In genomic region chr2:205776139-205776538, GRCh38 we compare ENCODE assay signal across 8 cellular contexts.
DNase-seq lines count a peak whose midpoint lies in the region; ATAC-seq, FAIRE-seq and TF ChIP-seq lines count a peak whose summit lies in the region.

No MANE protein-coding gene starts in this region.

- DNase-seq in NCI-H2227 (lab: John Stamatoyannopoulos, UW; ENCODE audit: unreplicated experiment) (peak; percentile 24), NCI-H2227 treated with DMSO at 0.1 percent for 48 hours (lab: John Stamatoyannopoulos, UW) (no peak), HFF-Myc (ENCODE audit: extremely low read depth, low read depth) (no peak), RPMI7951 (ENCODE audit: low read depth) (peak; percentile 44), endothelial cell of umbilical vein (ENCODE audit: low read depth, low spot score) (no peak), neuronal stem cell (ENCODE audit: low spot score) (peak; percentile 21), DMS153 (lab: John Stamatoyannopoulos, UW) (no peak)

- H3K36me3 ChIP-seq in endothelial cell of umbilical vein (ENCODE audit: control insufficient read depth in 2 of 2, extremely low read depth in 1 of 2, insufficient read depth in 2 of 2, low read length in 2 of 2) (peaks cover 0 to 12% of the 10 kb centered on the region in 2 experiments), neuronal stem cell (replicated peaks in 1 of 2; ENCODE audit: control insufficient read depth in 2 of 2, insufficient read depth in 2 of 2, low read length in 2 of 2) (peaks cover 0 to 1% of the 10 kb centered on the region in 2 donors)

- H3K4me2 ChIP-seq in endothelial cell of umbilical vein (ENCODE audit: insufficient read depth, low read length) (no peak overlapping the region), neuronal stem cell (ENCODE audit: insufficient read depth, low read length, poor library complexity, severe bottlenecking) (no peak overlapping the region)

- intact Hi-C loops in endothelial cell of umbilical vein (cut with micrococcal nuclease), result loop anchor here (1.0 kb wide), 3 partner anchors 109 to 172 kb away; no protein-coding TSS in a partner anchor

- H3K27ac ChIP-seq in endothelial cell of umbilical vein (ENCODE audit: insufficient read depth, low read depth, low read length), result no peak overlapping the region
- no peak overlapping the region for H3K27ac ChIP-seq in neuronal stem cell (replicated peaks; ENCODE audit: low read length)

- H3K27me3 ChIP-seq in endothelial cell of umbilical vein (ENCODE audit: control insufficient read depth in 2 of 2, insufficient read depth in 2 of 2, low read length in 2 of 2) (no peaks in the 10 kb centered on the region), neuronal stem cell (ENCODE audit: control insufficient read depth in 3 of 3, insufficient read depth in 3 of 3, low read depth in 1 of 3, low read length in 3 of 3) (no peaks in the 10 kb centered on the region)

- H3K79me1 ChIP-seq in neuronal stem cell (ENCODE audit: low read depth, low read length), result no peaks in the 10 kb centered on the region

- no peaks in the 10 kb centered on the region for H4K20me1 ChIP-seq in endothelial cell of umbilical vein (replicated peaks; ENCODE audit: control insufficient read depth, extremely low read depth, insufficient read depth, low read length)

- H3K14ac ChIP-seq in neuronal stem cell (ENCODE audit: low read length), result no peak overlapping the region

- CTCF ChIA-PET in endothelial cell of umbilical vein (lab: Charles Lee), result interaction anchor here (0.7 to 3.9 kb wide), 6 partner anchors 38 to 172 kb away, joined by 3 to 30 read pairs (median 6); no protein-coding TSS in a partner anchor

- no peaks in the 10 kb centered on the region for H3K79me2 ChIP-seq in endothelial cell of umbilical vein (ENCODE audit: control insufficient read depth, insufficient read depth, low read length)

- H2BK12ac ChIP-seq in neuronal stem cell (ENCODE audit: low read length), result no peak overlapping the region

- dilution Hi-C loops in endothelial cell of umbilical vein (cut with MboI; ENCODE audit: extremely low pct_ligation_motif_present, low sequenced_read_pairs), result no loop called here

- H3K9ac ChIP-seq in endothelial cell of umbilical vein (replicated peaks; ENCODE audit: extremely low read depth, insufficient read depth, low read length) (no peak overlapping the region), neuronal stem cell (ENCODE audit: low read depth, low read length, poor library complexity) (no peak overlapping the region)

- H3K4me1 ChIP-seq in endothelial cell of umbilical vein (ENCODE audit: control insufficient read depth, extremely low read depth, insufficient read depth, low read length) (peaks cover 9% of the 10 kb centered on the region), neuronal stem cell (ENCODE audit: control insufficient read depth in 2 of 2, insufficient read depth in 1 of 2, low read depth in 1 of 2, low read length in 2 of 2) (peaks cover 0 to 8% of the 10 kb centered on the region in 2 donors)

- BruUV-seq in endothelial cell of umbilical vein (replicated peaks; lab: Mats Ljungman, UMichigan), result no TSS peak

- no peak overlapping the region for H4K8ac ChIP-seq in neuronal stem cell (ENCODE audit: low read depth, low read length)

- no peak overlapping the region for H3K4ac ChIP-seq in neuronal stem cell (ENCODE audit: low read length)

- ATAC-seq in HG02623 (IDR thresholded peaks at IDR 0.05; ENCODE audit: unreplicated experiment), result no peak

- H3K23ac ChIP-seq in neuronal stem cell (ENCODE audit: low read depth, low read length, poor library complexity), result no peak overlapping the region

- no peak overlapping the region for H2BK5ac ChIP-seq in neuronal stem cell (ENCODE audit: low read length)

- POLR2A ChIA-PET in endothelial cell of umbilical vein (lab: Charles Lee), result no interaction called here

- H3K18ac ChIP-seq in neuronal stem cell (ENCODE audit: low read length), result no peak overlapping the region

- no peak overlapping the region for H4K91ac ChIP-seq in neuronal stem cell (ENCODE audit: low read depth, low read length, poor library complexity)

- no peak for FAIRE-seq in endothelial cell of umbilical vein (lab: Jason Lieb, UNC)

- no CpG with 5 or more reads among the region's 19 CpGs for WGBS in neuronal stem cell (ENCODE audit: extremely low coverage in 2 of 2, insufficient read length in 2 of 2, insufficient replicate concordance in 1 of 2), 2 donors

- H3K9me1 ChIP-seq in endothelial cell of umbilical vein (replicated peaks; ENCODE audit: control insufficient read depth, extremely low read depth, insufficient read depth, low read length), result no peaks in the 10 kb centered on the region

- H3K4me3 ChIP-seq in HFF-Myc (replicated peaks; ENCODE audit: low read depth, low read length) (no peak overlapping the region), endothelial cell of umbilical vein (replicated peaks in 1 of 3; ENCODE audit: insufficient read depth in 1 of 3, low read depth in 1 of 3, low read length in 3 of 3) (no peak overlapping the region), neuronal stem cell (ENCODE audit: low read length in 2 of 2) (no peak overlapping the region)

- no peak for TF ChIP-seq POLR2A in endothelial cell of umbilical vein (IDR thresholded peaks at IDR 0.05; ENCODE audit: low read depth, low read length)

- no peak overlapping the region for H2BK15ac ChIP-seq in neuronal stem cell (ENCODE audit: low read length)

- H2AFZ ChIP-seq in endothelial cell of umbilical vein (ENCODE audit: low read depth, low read length), result no peak overlapping the region
- H2AFZ ChIP-seq in neuronal stem cell (ENCODE audit: low read length), result no peak overlapping the region

- TF ChIP-seq CTCF in HFF-Myc (IDR thresholded peaks at IDR 0.05; ENCODE audit: low read depth, low read length, missing control alignments) (peak; percentile 76), endothelial cell of umbilical vein (IDR thresholded peaks at IDR 0.05; ENCODE audit: extremely low read depth in 1 of 2, insufficient read depth in 1 of 2, low read depth in 1 of 2, low read length in 2 of 2) (peak; percentile 63 to 71)

- H2BK120ac ChIP-seq in neuronal stem cell (ENCODE audit: low read depth, low read length), result no peak overlapping the region

- no peaks in the 10 kb centered on the region for H3K9me3 ChIP-seq in endothelial cell of umbilical vein (replicated peaks; ENCODE audit: control insufficient read depth, insufficient read depth, low read length)
- H3K9me3 ChIP-seq in neuronal stem cell (replicated peaks in 1 of 2; ENCODE audit: control insufficient read depth in 2 of 2, insufficient read depth in 1 of 2, low read depth in 1 of 2, low read length in 2 of 2), result no peaks in the 10 kb centered on the region

- H2AK5ac ChIP-seq in neuronal stem cell (ENCODE audit: low read depth, low read length), result no peak overlapping the region

TF ChIP-seq in endothelial cell of umbilical vein, 7 proteins besides CTCF, POLR2A, EP300 and RAD21:
- TF ChIP-seq POLR2AphosphoS5 (IDR thresholded peaks at IDR 0.05; ENCODE audit: insufficient read depth, low read depth, low read length) (no peak), MAX (IDR thresholded peaks at IDR 0.05; ENCODE audit: insufficient read depth, insufficient read length) (no peak), MYC (IDR thresholded peaks at IDR 0.05; ENCODE audit: low read depth, low read length) (no peak), JUN (IDR thresholded peaks at IDR 0.05; ENCODE audit: borderline replicate concordance, insufficient read depth, insufficient read length, low read depth) (no peak), FOS (IDR thresholded peaks at IDR 0.05; ENCODE audit: borderline replicate concordance, insufficient read depth, low read length) (no peak), GATA2 (IDR thresholded peaks at IDR 0.05; ENCODE audit: insufficient read depth, insufficient read length, low read depth, low read length) (no peak), EZH2 (IDR thresholded peaks at IDR 0.05; ENCODE audit: borderline replicate concordance, low read depth, low read length, severe bottlenecking) (no peak)

Comparison
In these comparisons a context has a peak if more than half of its experiments do, and no peak if none do; other contexts are left out.
1. DNase-seq: peak in NCI-H2227 (single experiment), RPMI7951 (single experiment) and neuronal stem cell (single experiment); none in NCI-H2227 treated with DMSO at 0.1 percent for 48 hours (single experiment), HFF-Myc (single experiment), endothelial cell of umbilical vein (single experiment) and DMS153 (single experiment).